Comparison of ENCODE assay signal across 8 cellular contexts in the genomic region with DNA sequence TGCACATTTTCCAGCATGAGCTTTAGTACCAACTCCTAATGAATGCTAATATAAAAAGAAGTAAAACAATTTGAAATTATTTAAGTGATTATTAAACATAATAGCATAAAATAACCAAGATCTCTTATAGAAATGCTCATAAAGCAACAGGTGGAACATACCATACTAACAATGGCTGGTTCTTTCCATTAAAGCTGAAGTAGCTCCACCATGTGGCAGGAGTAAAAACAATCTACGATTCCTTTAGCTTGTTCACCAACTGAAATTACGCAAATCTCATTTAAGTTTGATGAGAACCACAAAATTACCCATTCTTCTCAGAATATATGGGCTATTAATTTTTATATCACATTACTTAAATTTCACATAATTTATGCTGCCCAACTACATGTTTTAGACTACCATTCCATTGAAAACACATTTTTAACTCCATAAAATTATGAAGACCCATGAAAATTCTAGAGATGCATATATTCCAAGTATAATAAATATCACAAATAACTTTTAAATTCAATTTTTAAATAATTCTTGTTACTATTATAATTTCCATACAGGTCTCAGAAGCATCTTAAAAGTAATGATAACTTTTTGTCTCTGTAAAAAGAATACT.
DNase-seq lines count a peak whose midpoint lies in the region; ATAC-seq and TF ChIP-seq lines count a peak whose summit lies in the region.

No MANE protein-coding gene starts in this region.

- CTCF ChIA-PET in CD4-positive, alpha-beta T cell (lab: Charles Lee) = no interaction called here

- H3K4me3 ChIP-seq in WI38 (ENCODE audit: low read depth, low read length) (no peak overlapping the region), kidney epithelial cell (ENCODE audit: low read depth, low read length) (no peak overlapping the region)

- DNase-seq in DMS 273 (lab: John Stamatoyannopoulos, UW; ENCODE audit: unreplicated experiment) = peak; percentile 75
- DNase-seq in DMS 273 treated with DMSO at 0.1 percent for 48 hours (lab: John Stamatoyannopoulos, UW) = no peak
- DNase-seq in NCI-H1048 (lab: John Stamatoyannopoulos, UW) = peak; percentile 24
- DNase-seq in kidney epithelial cell (ENCODE audit: low read depth) = no peak
- DNase-seq in CD4-positive, alpha-beta T cell = no peak

- H3K4me1 Mint-ChIP-seq in CD4-positive, alpha-beta T cell (ENCODE audit: low read depth) = no peaks in the 10 kb centered on the region

- no peak overlapping the region for H3K27ac Mint-ChIP-seq in CD4-positive, alpha-beta T cell

- H3K9me3 ChIP-seq in CD4-positive, alpha-beta T cell (ENCODE audit: control insufficient read depth, low read length) = no peaks in the 10 kb centered on the region

- H3K27me3 Mint-ChIP-seq in CD4-positive, alpha-beta T cell = no peaks in the 10 kb centered on the region

- no peaks in the 10 kb centered on the region for H3K36me3 ChIP-seq in kidney epithelial cell (ENCODE audit: control insufficient read depth, insufficient read depth, low read length)

- TF ChIP-seq CTCF in WI38 (IDR thresholded peaks at IDR 0.05; ENCODE audit: low read depth, low read length) (0 out of 2 replicates have a peak, but pooled peaks have one; percentile 20), kidney epithelial cell (IDR thresholded peaks at IDR 0.05; ENCODE audit: insufficient read depth, low read length, poor library complexity, severe bottlenecking) (peak; percentile 56)
- TF ChIP-seq CTCF in CD4-positive, alpha-beta T cell (IDR thresholded peaks at IDR 0.05) = no peak

- H3K27me3 ChIP-seq in kidney epithelial cell (ENCODE audit: control insufficient read depth, insufficient read depth, low read length) = no peaks in the 10 kb centered on the region
- H3K27me3 ChIP-seq in CD4-positive, alpha-beta T cell (ENCODE audit: control insufficient read depth, insufficient read depth, low read length) = no peaks in the 10 kb centered on the region

- no peak overlapping the region for H3K27ac ChIP-seq in CD4-positive, alpha-beta T cell (ENCODE audit: low read depth, low read length)

- no peak overlapping the region for H3K4me3 Mint-ChIP-seq in CD4-positive, alpha-beta T cell

- intact Hi-C loops in CD4-positive, alpha-beta T cell (cut with DNase I, micrococcal nuclease) = loop anchor here (5.0 to 10.0 kb wide), 2 partner anchors 51 to 53 kb away; no protein-coding TSS in a partner anchor

- ATAC-seq in CD4-positive, alpha-beta T cell (ENCODE audit: poor library complexity) = no peak
- ATAC-seq in HG02759 (IDR thresholded peaks at IDR 0.05; ENCODE audit: unreplicated experiment) (no peak), GM21619 (IDR thresholded peaks at IDR 0.05; ENCODE audit: unreplicated experiment) (no peak)

- no peaks in the 10 kb centered on the region for H3K9me3 Mint-ChIP-seq in CD4-positive, alpha-beta T cell

- no peaks in the 10 kb centered on the region for H3K36me3 Mint-ChIP-seq in CD4-positive, alpha-beta T cell (ENCODE audit: low read depth)

- POLR2A ChIA-PET in CD4-positive, alpha-beta T cell (lab: Charles Lee) = no interaction called here

Comparison
In these comparisons a context has a peak if more than half of its experiments do, and no peak if none do; other contexts are left out.
1. DNase-seq: peak in DMS 273 (single experiment) and NCI-H1048 (single experiment); none in DMS 273 treated with DMSO at 0.1 percent for 48 hours (single experiment), kidney epithelial cell (single experiment) and CD4-positive, alpha-beta T cell (0 of 10).